ENCODE assay signal across 2 cellular contexts in genomic region chr14:49975799-49976198, GRCh38.
TF ChIP-seq lines count a peak whose summit lies in the region.

No MANE protein-coding gene starts in this region.

TF ChIP-seq in SK-N-SH, 30 proteins besides CTCF, POLR2A, EP300 and RAD21 (continued from another document):
- TF ChIP-seq TCF12 (IDR thresholded peaks at IDR 0.05), result no peak

TF ChIP-seq in SK-N-SH treated with all-trans-retinoic acid at 6 μM for 48 hours, 23 proteins besides CTCF, POLR2A, EP300 and RAD21 (continued from another document):
- TF ChIP-seq PATZ1 (CRISPR knock-in tag; IDR thresholded peaks at IDR 0.05; ENCODE audit: borderline replicate concordance), result no peak
- TF ChIP-seq SNAI2 (CRISPR knock-in tag; IDR thresholded peaks at IDR 0.05), result no peak
- TF ChIP-seq ZC3H10 (CRISPR knock-in tag; IDR thresholded peaks at IDR 0.05), result no peak
- TF ChIP-seq ZNF70 (CRISPR knock-in tag; IDR thresholded peaks at IDR 0.05), result no peak
- no peak for TF ChIP-seq CREB5 (CRISPR knock-in tag; IDR thresholded peaks at IDR 0.05; ENCODE audit: low read depth)
- no peak for TF ChIP-seq POU6F1 (CRISPR knock-in tag; IDR thresholded peaks at IDR 0.05; ENCODE audit: borderline replicate concordance, low read depth)
- no peak for TF ChIP-seq ARNTL (CRISPR knock-in tag; IDR thresholded peaks at IDR 0.05; ENCODE audit: borderline replicate concordance, low read depth)
- no peak for TF ChIP-seq ZFP3 (CRISPR knock-in tag; IDR thresholded peaks at IDR 0.05)
